In the genomic region with DNA sequence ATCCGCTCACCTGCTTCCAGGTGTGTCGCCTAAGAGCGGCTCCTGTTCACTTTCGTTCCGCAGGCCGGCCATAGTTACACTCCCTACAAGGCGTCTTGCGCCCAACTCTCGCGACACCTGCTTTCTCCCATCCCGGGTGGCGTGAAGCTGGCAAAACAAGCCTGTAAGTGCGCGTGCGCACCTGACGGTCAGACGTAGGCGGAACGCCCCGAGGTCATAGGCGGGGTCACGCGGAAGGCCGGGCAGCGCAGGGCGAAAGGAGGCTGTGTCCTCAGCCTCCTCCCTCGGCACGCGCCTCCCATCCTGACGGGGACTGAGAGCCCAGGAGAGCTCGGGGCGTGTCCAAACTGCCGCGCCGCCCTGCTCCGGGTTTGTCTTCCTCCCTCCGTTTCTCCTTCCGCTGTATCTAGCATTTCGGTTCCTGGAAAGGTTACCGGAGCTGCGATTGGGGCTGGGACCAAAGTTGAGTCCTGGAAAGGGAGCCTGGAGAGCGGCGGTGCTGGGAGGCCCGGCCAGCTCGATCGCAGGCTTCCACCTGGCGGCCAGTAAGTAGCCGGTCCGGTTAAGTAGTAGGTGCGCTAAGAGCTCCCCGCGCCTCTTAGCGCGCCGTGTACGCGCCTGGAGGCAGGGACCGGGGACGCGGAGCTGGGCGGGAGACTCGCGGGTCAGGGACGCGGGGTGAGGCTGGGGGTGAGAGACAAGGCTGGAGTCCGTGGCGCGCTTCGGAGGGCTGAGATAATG, we compare ENCODE assay signal across 8 cellular contexts. TPM values are rescaled to one million over a fixed set of nuclear protein-coding genes. Genes with fewer than 3 reads are reported as not detected.
DNase-seq lines count a peak whose midpoint lies in the region; ATAC-seq and TF ChIP-seq lines count a peak whose summit lies in the region.

A gene (plus strand): TSS at position 345 of the 741 bp plus-strand sequence. CDS start 17,550 bp downstream, outside the sequence.
A gene with protein sequence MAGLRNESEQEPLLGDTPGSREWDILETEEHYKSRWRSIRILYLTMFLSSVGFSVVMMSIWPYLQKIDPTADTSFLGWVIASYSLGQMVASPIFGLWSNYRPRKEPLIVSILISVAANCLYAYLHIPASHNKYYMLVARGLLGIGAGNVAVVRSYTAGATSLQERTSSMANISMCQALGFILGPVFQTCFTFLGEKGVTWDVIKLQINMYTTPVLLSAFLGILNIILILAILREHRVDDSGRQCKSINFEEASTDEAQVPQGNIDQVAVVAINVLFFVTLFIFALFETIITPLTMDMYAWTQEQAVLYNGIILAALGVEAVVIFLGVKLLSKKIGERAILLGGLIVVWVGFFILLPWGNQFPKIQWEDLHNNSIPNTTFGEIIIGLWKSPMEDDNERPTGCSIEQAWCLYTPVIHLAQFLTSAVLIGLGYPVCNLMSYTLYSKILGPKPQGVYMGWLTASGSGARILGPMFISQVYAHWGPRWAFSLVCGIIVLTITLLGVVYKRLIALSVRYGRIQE (minus strand): TSS at position 112 of the 741 bp plus-strand sequence. CDS start 40 bp downstream, at position 72.

- H3K27me3 Mint-ChIP-seq in T-helper 1 cell treated with Interleukin-12 subunit alpha and Interleukin-12 subunit beta and Interleukin-4 antibody, amounts not matched to agents 30 μg/mL and 1 μg/mL, for 36 hours (ENCODE audit: low read depth) = no peaks in the 10 kb centered on the region

- peak within 1 kb of the TSS; percentile 78 for H3K4me3 Mint-ChIP-seq in T-helper 1 cell treated with Interleukin-12 subunit alpha and Interleukin-12 subunit beta and Interleukin-4 antibody, amounts not matched to agents 30 μg/mL and 1 μg/mL, for 36 hours

- peaks cover 5% of the 10 kb centered on the region for H3K36me3 Mint-ChIP-seq in T-helper 1 cell treated with Interleukin-12 subunit alpha and Interleukin-12 subunit beta and Interleukin-4 antibody, amounts not matched to agents 30 μg/mL and 1 μg/mL, for 36 hours (ENCODE audit: low read depth)

- H3K27ac ChIP-seq in heart right ventricle (peak within 1 kb of the TSS; percentile 76 to 96 (median 93)), upper lobe of right lung (peak within 1 kb of the TSS; percentile 95)

- DNase-seq in NCI-H1694 (lab: John Stamatoyannopoulos, UW) (peak; percentile 83), amniotic stem cell (lab: John Stamatoyannopoulos, UW) (peak; percentile 98), heart right ventricle (peak; percentile 98 to 99), posterior vena cava (ENCODE audit: low spot score) (peak; percentile 100), upper lobe of right lung (peak; percentile 100)

- H3K27me3 ChIP-seq in heart right ventricle = no peaks in the 10 kb centered on the region
- no peaks in the 10 kb centered on the region for H3K27me3 ChIP-seq in upper lobe of right lung

- intact Hi-C loops in heart right ventricle (cut with DNase I) = loop anchor here in 6 of 10 donors (5.0 to 10.0 kb wide), 5 partner anchors 80 to 183 kb away; a partner anchor contains a TSS
- intact Hi-C loops in posterior vena cava (cut with DNase I) = no loop called here
- intact Hi-C loops in upper lobe of right lung (cut with DNase I) = no loop called here

- peak within 1 kb of the TSS; percentile 85 for H3K27ac Mint-ChIP-seq in T-helper 1 cell treated with Interleukin-12 subunit alpha and Interleukin-12 subunit beta and Interleukin-4 antibody, amounts not matched to agents 30 μg/mL and 1 μg/mL, for 36 hours

- H3K4me1 ChIP-seq in heart right ventricle (peaks cover 0 to 54% (median 34%) of the 10 kb centered on the region in 9 donors), upper lobe of right lung (peaks cover 4% of the 10 kb centered on the region)

- TF ChIP-seq POLR2A in GM15510 (IDR thresholded peaks at IDR 0.05; ENCODE audit: borderline replicate concordance, extremely low read depth, insufficient read length) = peak; percentile 74

- no peaks in the 10 kb centered on the region for H3K9me3 ChIP-seq in heart right ventricle
- H3K9me3 ChIP-seq in upper lobe of right lung = no peaks in the 10 kb centered on the region

- H3K4me3 ChIP-seq in heart right ventricle = peak within 1 kb of the TSS; percentile 60 to 98 (median 82)
- peak within 1 kb of the TSS; percentile 97 for H3K4me3 ChIP-seq in upper lobe of right lung

- H3K4me1 Mint-ChIP-seq in T-helper 1 cell treated with Interleukin-12 subunit alpha and Interleukin-12 subunit beta and Interleukin-4 antibody, amounts not matched to agents 30 μg/mL and 1 μg/mL, for 36 hours (ENCODE audit: low read depth) = peaks cover 24% of the 10 kb centered on the region

- ATAC-seq in HG02885 (IDR thresholded peaks at IDR 0.05; ENCODE audit: poor library complexity, unreplicated experiment) = peak; percentile 97
- peak; percentile 97 to 99 (median 97) for ATAC-seq in heart right ventricle
- ATAC-seq in upper lobe of right lung = peak; percentile 99

- TF ChIP-seq CTCF in heart right ventricle (IDR thresholded peaks at IDR 0.05) = peak in 8 of 9 donors; percentile 19 to 64 (median 44)
- TF ChIP-seq CTCF in upper lobe of right lung (IDR thresholded peaks at IDR 0.05) = peak; percentile 40

- H3K36me3 ChIP-seq in heart right ventricle (no peaks in the 10 kb centered on the region), upper lobe of right lung (no peaks in the 10 kb centered on the region)

- H3K9me3 Mint-ChIP-seq in T-helper 1 cell treated with Interleukin-12 subunit alpha and Interleukin-12 subunit beta and Interleukin-4 antibody, amounts not matched to agents 30 μg/mL and 1 μg/mL, for 36 hours = no peaks in the 10 kb centered on the region

- WGBS in heart right ventricle, 2 donors = 0% methylated on average over 68 to 69 of the region's 69 CpGs

RNA-seq across cellular contexts. Expression of the first gene that starts in this region (rescaled TPM):
- total RNA-seq in heart right ventricle = 10 to 100 TPM; 12.6 to 55.9 (median 30.4) TPM
- 1 to 10 TPM; 4.7 to 6.3 TPM for polyA plus RNA-seq in heart right ventricle
- total RNA-seq in posterior vena cava = 10 to 100 TPM in 1 of 2 donors, 1 to 10 TPM in 1; 8.0 to 10.8 TPM
- 14.4 TPM for total RNA-seq in upper lobe of right lung

RNA-seq across cellular contexts. Expression of the second gene that starts in this region (rescaled TPM):
- 10 to 100 TPM in 6 of 10 donors, 1 to 10 TPM in 4; 6.9 to 14.3 (median 11.0) TPM for total RNA-seq in heart right ventricle
- 10 to 100 TPM in 1 of 2 donors, 1 to 10 TPM in 1; 3.7 to 15.0 TPM for polyA plus RNA-seq in heart right ventricle
- total RNA-seq in posterior vena cava = 10 to 100 TPM; 22.8 to 24.4 TPM
- 27.8 TPM for total RNA-seq in upper lobe of right lung

Comparison
In these comparisons a context has a peak if more than half of its experiments do, and no peak if none do; other contexts are left out.
1. Peak in every context shown above with its lines: DNase-seq, ATAC-seq, H3K4me3 ChIP-seq and H3K27ac ChIP-seq.
2. intact Hi-C loops: an anchor here in heart right ventricle (5.0 to 10.0 kb wide); none called in posterior vena cava and upper lobe of right lung.